ENCODE assay signal across 18 cellular contexts in the genomic region with DNA sequence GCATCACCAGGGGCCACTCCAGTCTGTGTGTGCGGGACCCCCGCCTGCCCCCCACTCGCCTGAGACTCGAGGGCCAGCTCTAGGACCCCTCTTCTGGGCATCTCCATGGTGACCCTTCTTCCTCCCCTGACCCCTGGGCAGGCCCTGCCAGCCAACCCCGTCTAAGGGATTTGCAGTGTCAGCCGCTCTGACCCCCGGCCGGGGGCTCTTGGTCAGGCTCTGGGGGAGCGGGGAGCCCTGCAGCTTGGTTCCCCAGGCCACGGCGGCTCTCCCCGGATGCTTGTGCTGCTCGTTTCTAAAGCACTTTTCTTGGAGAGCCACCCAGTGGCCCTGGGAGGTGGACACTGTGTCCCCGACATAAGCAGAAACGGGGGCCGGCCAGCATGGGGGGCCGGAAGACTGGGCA. TPM values are rescaled to one million over a fixed set of nuclear protein-coding genes. Genes with fewer than 3 reads are reported as not detected.
A peak's percentile ranks its signal among the peaks of the same experiment; 100 is the strongest.
DNase-seq lines count a peak whose midpoint lies in the region; ATAC-seq and TF ChIP-seq lines count a peak whose summit lies in the region.
"Had no signal": no experiment of that assay in that cellular context is flagged by ENCODE, and none has a peak within 500 bp of the region (broad histone marks: within the 10 kb centered on the region; RNA-seq: fewer than 3 reads in every experiment).

No MANE protein-coding gene starts in this region.

- peak overlapping the region in 1 of 3 donors; percentile 91 for H3K27ac Mint-ChIP-seq in IgD-negative memory B cell
- peak overlapping the region in 4 of 5 experiments; percentile 77 to 99 (median 90) for H3K27ac Mint-ChIP-seq in brain
- H3K27ac Mint-ChIP-seq in memory B cell = no peak overlapping the region
- H3K27ac Mint-ChIP-seq: activated naive CD4-positive, alpha-beta T cell treated with anti-CD3 and anti-CD28 coated beads for 36 hours; immature natural killer cell had no signal

- H3K27ac ChIP-seq in stomach smooth muscle (ENCODE audit: low read length) = peak overlapping the region; percentile 18

- DNase-seq in memory B cell (ENCODE audit: low spot score in 2 of 2) = no peak
- no peak for DNase-seq in GF-D8 (lab: John Stamatoyannopoulos, UW)
- no peak for DNase-seq in D341Med (ENCODE audit: low spot score)
- DNase-seq in stimulated activated CD4-positive, alpha-beta T cell treated with anti-CD3 and anti-CD28 coated beads, Interleukin-2, amount 100 ng/mL, for 24 hours = no peak
- DNase-seq in GM13976 (ENCODE audit: low spot score) = no peak
- DNase-seq: activated CD4-positive, CD25-positive, alpha-beta regulatory T cell; activated naive CD4-positive, alpha-beta T cell treated with anti-CD3 and anti-CD28 coated beads for 36 hours; AML-193; DMS153; immature natural killer cell; NCI-H2029; NCI-H526; stimulated activated CD4-positive, alpha-beta T cell treated with anti-CD3 and anti-CD28 coated beads, Interleukin-15, amount 100 ng/mL, for 24 hours had no signal

- no peaks in the 10 kb centered on the region for H3K36me3 Mint-ChIP-seq in IgD-negative memory B cell
- H3K36me3 Mint-ChIP-seq in brain = peaks cover 4% of the 10 kb centered on the region
- H3K36me3 Mint-ChIP-seq in memory B cell = no peaks in the 10 kb centered on the region
- H3K36me3 Mint-ChIP-seq: immature natural killer cell, type B pancreatic cell had no signal

- H3K9me3 Mint-ChIP-seq in IgD-negative memory B cell = no peaks in the 10 kb centered on the region
- no peaks in the 10 kb centered on the region for H3K9me3 Mint-ChIP-seq in brain
- no peaks in the 10 kb centered on the region for H3K9me3 Mint-ChIP-seq in memory B cell
- H3K9me3 Mint-ChIP-seq: activated naive CD4-positive, alpha-beta T cell treated with anti-CD3 and anti-CD28 coated beads for 36 hours; immature natural killer cell; type B pancreatic cell had no signal

- in situ Hi-C loops in GM13976 (cut with MboI; ENCODE audit: low sequenced_read_pairs, unreplicated experiment) = no loop called here

- peaks cover 93% of the 10 kb centered on the region for H3K4me1 ChIP-seq in stomach smooth muscle (ENCODE audit: control insufficient read depth, insufficient read depth, low read length)

- H3K9ac ChIP-seq in stomach smooth muscle (ENCODE audit: low read length in 2 of 2) = no peak overlapping the region

- H3K4me1 Mint-ChIP-seq in IgD-negative memory B cell = peaks cover 12 to 25% (median 19%) of the 10 kb centered on the region in 3 donors
- H3K4me1 Mint-ChIP-seq in brain = peaks cover 64% of the 10 kb centered on the region
- peaks cover 45% of the 10 kb centered on the region for H3K4me1 Mint-ChIP-seq in memory B cell

- ATAC-seq in memory B cell (ENCODE audit: low read depth) = no peak

- no peaks in the 10 kb centered on the region for H3K27me3 ChIP-seq in stomach smooth muscle (ENCODE audit: control insufficient read depth in 1 of 2, insufficient read depth in 2 of 2, low read length in 2 of 2)
- H3K27me3 ChIP-seq: pancreas had no signal

- TF ChIP-seq CTCF in brain (conservative IDR thresholded peaks at IDR 0.05) = no peak
- TF ChIP-seq CTCF in GM13976 (IDR thresholded peaks at IDR 0.05; ENCODE audit: borderline replicate concordance, control extremely low read depth, extremely low read depth, insufficient read depth, missing control alignments) = no peak

- H3K36me3 ChIP-seq in stomach smooth muscle (ENCODE audit: control insufficient read depth in 2 of 2, insufficient read depth in 2 of 2, low read length in 2 of 2) = no peaks in the 10 kb centered on the region
- H3K36me3 ChIP-seq: pancreas had no signal

- no peaks in the 10 kb centered on the region for H3K27me3 Mint-ChIP-seq in IgD-negative memory B cell
- peaks cover 3% of the 10 kb centered on the region for H3K27me3 Mint-ChIP-seq in brain
- no peaks in the 10 kb centered on the region for H3K27me3 Mint-ChIP-seq in memory B cell
- H3K27me3 Mint-ChIP-seq: type B pancreatic cell had no signal

- no peaks in the 10 kb centered on the region for H3K9me3 ChIP-seq in stomach smooth muscle (ENCODE audit: control insufficient read depth in 2 of 2, low read length in 2 of 2)
- H3K9me3 ChIP-seq: pancreas had no signal

- H3K4me3 Mint-ChIP-seq in IgD-negative memory B cell (peak overlapping the region; percentile 11 to 83 (median 48)), brain (peak overlapping the region in 2 of 5 experiments; percentile 35 to 41), memory B cell (peak overlapping the region; percentile 60)
- H3K4me3 Mint-ChIP-seq: activated naive CD4-positive, alpha-beta T cell treated with anti-CD3 and anti-CD28 coated beads for 36 hours; immature natural killer cell had no signal

- H3K4me3 ChIP-seq in stomach smooth muscle (ENCODE audit: low read length in 2 of 2) = no peak overlapping the region
- H3K4me3 ChIP-seq: pancreas had no signal

RNA-seq across cellular contexts. Expression of a gene that starts 5.3 kb away (rescaled TPM):
- polyA plus RNA-seq in IgD-negative memory B cell = 2.0 TPM
- polyA plus RNA-seq in brain (ENCODE audit: insufficient read depth, low read depth, low replicate concordance) = 48.7 TPM

RNA-seq across cellular contexts. Expression of a gene that starts 50.9 kb away (rescaled TPM):
- polyA plus RNA-seq in IgD-negative memory B cell (1.9 TPM), brain (ENCODE audit: insufficient read depth, low read depth, low replicate concordance) (2.4 TPM)

Comparison
In these comparisons a context has a peak if more than half of its experiments do, and no peak if none do; other contexts are left out.
1. RNA of a gene that starts 5.3 kb away (polyA plus RNA-seq): 48.7 TPM in brain (single experiment); 2.0 TPM in IgD-negative memory B cell (single experiment); every median in the first group is over 10 times any median in the second.